Comparison of ENCODE assay signal across 8 cellular contexts in genomic region chr22:41197046-41197807, GRCh38. TPM values are rescaled to one million over a fixed set of nuclear protein-coding genes. Genes with fewer than 3 reads are reported as not detected.
DNase-seq lines count a peak whose midpoint lies in the region; ATAC-seq and TF ChIP-seq lines count a peak whose summit lies in the region.

No MANE protein-coding gene starts in this region.

- no peak for TF ChIP-seq POLR2A in GM18505 (IDR thresholded peaks at IDR 0.05; ENCODE audit: borderline replicate concordance, extremely low read depth, insufficient read depth, insufficient read length)

- DNase-seq in 8988T (peak; percentile 77), NCI-H345 treated with DMSO at 0.1 percent for 48 hours (lab: John Stamatoyannopoulos, UW; ENCODE audit: unreplicated experiment) (peak; percentile 48), cerebellum (ENCODE audit: low spot score) (peak; percentile 96)
- DNase-seq in activated CD4-positive, alpha-beta T cell treated with anti-CD3 and anti-CD28 coated beads for 24 hours (ENCODE audit: low read depth in 2 of 2): peak; percentile 75 to 76
- DNase-seq in stimulated activated CD4-positive, alpha-beta T cell treated with anti-CD3 and anti-CD28 coated beads, Interleukin-1b, Interleukin-23, amount 100 ng/mL, for 24 hours (ENCODE audit: low read depth in 4 of 4, low spot score in 1 of 4): peak; percentile 59 to 75 (median 73)

- no peaks in the 10 kb centered on the region for H3K27me3 ChIP-seq in layer of hippocampus (ENCODE audit: control insufficient read depth, insufficient read depth, low read length)

- peak overlapping the region; percentile 38 for H3K27ac ChIP-seq in layer of hippocampus (ENCODE audit: low read depth, low read length)

- ATAC-seq in GM18505 (IDR thresholded peaks at IDR 0.05; ENCODE audit: unreplicated experiment) (peak; percentile 82), HG03095 (IDR thresholded peaks at IDR 0.05; ENCODE audit: unreplicated experiment) (peak; percentile 69)

RNA-seq across cellular contexts. Expression of gene L3MBTL2, which starts 7.9 kb away (rescaled TPM):
- 16.6 TPM for total RNA-seq in cerebellum

RNA-seq across cellular contexts. Expression of gene CHADL, which starts 43.5 kb away (rescaled TPM):
- total RNA-seq in cerebellum: 2.4 TPM

Comparison
In these comparisons a context has a peak if more than half of its experiments do, and no peak if none do; other contexts are left out.
1. Peak in every context shown above with its lines: DNase-seq, ATAC-seq and H3K27ac ChIP-seq.